1 cellular context compared by ENCODE assay signal in genomic region chr7:155338632-155339320, GRCh38.
TF ChIP-seq lines count a peak whose summit lies in the region.

No MANE protein-coding gene starts in this region.

TF ChIP-seq in HepG2, 621 proteins besides CTCF, POLR2A, EP300 and RAD21 (continued from another document):
- TF ChIP-seq ZBTB40 (IDR thresholded peaks at IDR 0.05), result no peak
- no peak for TF ChIP-seq ZBTB40 (CRISPR knock-in tag; IDR thresholded peaks at IDR 0.05)
- TF ChIP-seq ZNF503 (CRISPR knock-in tag; IDR thresholded peaks at IDR 0.05), result no peak
- TF ChIP-seq ZNF576 (CRISPR knock-in tag; IDR thresholded peaks at IDR 0.05), result no peak
- no peak for TF ChIP-seq ZIK1 (CRISPR knock-in tag; IDR thresholded peaks at IDR 0.05; ENCODE audit: borderline replicate concordance, low read depth)
- TF ChIP-seq ZNF20 (CRISPR knock-in tag; IDR thresholded peaks at IDR 0.05), result no peak
- TF ChIP-seq ZFP36L1 (CRISPR knock-in tag; IDR thresholded peaks at IDR 0.05), result no peak
- no peak for TF ChIP-seq ZNF143 (CRISPR knock-in tag; IDR thresholded peaks at IDR 0.05)
- no peak for TF ChIP-seq STAT6 (CRISPR knock-in tag; IDR thresholded peaks at IDR 0.05; ENCODE audit: borderline replicate concordance)
- no peak for TF ChIP-seq ZNF777 (CRISPR knock-in tag; IDR thresholded peaks at IDR 0.05)
- no peak for TF ChIP-seq KDM6A (CRISPR knock-in tag; IDR thresholded peaks at IDR 0.05; ENCODE audit: low read depth)
